8 cellular contexts compared by ENCODE assay signal in the genomic region with DNA sequence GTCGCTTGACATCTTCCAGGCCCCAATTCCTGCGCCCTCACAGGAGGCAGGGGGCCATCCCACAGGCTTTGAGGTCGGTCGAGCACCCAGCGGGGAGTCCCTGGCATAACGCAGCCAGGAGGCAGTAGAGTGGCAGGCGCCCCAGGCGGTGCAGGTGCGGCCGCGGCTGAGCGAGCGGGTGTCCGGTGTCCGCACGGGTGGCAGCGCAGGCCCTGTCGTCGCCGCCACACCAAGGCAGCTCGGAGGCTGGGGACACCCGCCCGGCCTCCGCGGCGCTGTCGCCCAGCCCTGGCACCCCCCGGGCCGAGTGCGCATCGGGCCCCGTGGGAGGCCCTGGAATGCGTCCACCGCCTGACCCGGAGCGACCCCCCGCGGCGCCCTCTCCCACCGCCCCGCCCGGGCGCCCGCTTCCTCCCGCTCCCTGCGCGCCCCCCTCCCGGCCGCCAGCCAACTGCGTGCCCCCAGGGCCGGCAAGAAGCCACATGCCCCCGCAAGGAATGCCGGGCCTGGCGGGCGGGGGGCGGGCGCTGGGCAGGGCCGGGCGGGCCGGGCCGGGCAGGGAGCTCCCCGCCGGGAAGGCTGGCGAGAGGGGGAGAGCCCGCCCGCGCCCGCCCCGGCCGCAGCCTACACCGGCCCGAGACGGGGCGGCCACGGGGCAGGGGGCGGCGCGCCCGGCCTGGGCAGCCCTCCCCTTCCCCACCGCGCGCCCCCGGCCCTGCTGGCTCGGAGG. TPM values are rescaled to one million over a fixed set of nuclear protein-coding genes. Genes with fewer than 3 reads are reported as not detected.
DNase-seq lines count a peak whose midpoint lies in the region; ATAC-seq and TF ChIP-seq lines count a peak whose summit lies in the region.

No MANE protein-coding gene starts in this region.

- H3K27me3 ChIP-seq in CD4-positive, alpha-beta T cell (ENCODE audit: control insufficient read depth, insufficient read depth, low read length) = peaks cover 15% of the 10 kb centered on the region
- H3K27me3 ChIP-seq in HCT116 (ENCODE audit: insufficient read depth, low read length) (no peaks in the 10 kb centered on the region), SK-N-SH (ENCODE audit: insufficient read depth) (no peaks in the 10 kb centered on the region), aorta (ENCODE audit: control insufficient read depth in 1 of 2, insufficient read depth in 2 of 2, low read length in 1 of 2) (no peaks in the 10 kb centered on the region)

- H3K9me2 ChIP-seq in HCT116 (ENCODE audit: insufficient read depth) (no peaks in the 10 kb centered on the region), SK-N-SH (no peaks in the 10 kb centered on the region)

- H3K4me3 ChIP-seq in HCT116 (replicated peaks in 1 of 2; ENCODE audit: low read depth in 1 of 2, low read length in 2 of 2) (peak overlapping the region; percentile 44 to 56), SK-N-SH (ENCODE audit: low read depth in 2 of 2, low read length in 1 of 2) (peak overlapping the region; percentile 54 to 56), epithelial cell of esophagus (ENCODE audit: low read length) (peak overlapping the region; percentile 56), mucosa of descending colon (no peak overlapping the region), aorta (ENCODE audit: low read length in 2 of 2) (peak overlapping the region; percentile 19 to 87)

- H3K27me3 Mint-ChIP-seq in CD4-positive, alpha-beta T cell = peaks cover 35% of the 10 kb centered on the region

- TF ChIP-seq CTCF in CD4-positive, alpha-beta T cell (IDR thresholded peaks at IDR 0.05) = no peak
- peak in 2 of 3 experiments; percentile 54 to 67; a peak in 4 of 6 replicates for TF ChIP-seq CTCF in HCT116 (IDR thresholded peaks at IDR 0.05 in 2 of 3, conservative IDR thresholded peaks at IDR 0.05 in 1 of 3; ENCODE audit: borderline replicate concordance in 1 of 3, insufficient read depth in 1 of 3, low read depth in 2 of 3, low read length in 2 of 3)
- peak; percentile 40 for TF ChIP-seq CTCF in SK-N-SH (IDR thresholded peaks at IDR 0.05)
- TF ChIP-seq CTCF in epithelial cell of esophagus (IDR thresholded peaks at IDR 0.05; ENCODE audit: insufficient read depth, low read depth, low read length, missing control alignments) = peak; percentile 42
- TF ChIP-seq CTCF in mucosa of descending colon (IDR thresholded peaks at IDR 0.05) = peak; percentile 24

- H3K79me2 ChIP-seq in HCT116 (ENCODE audit: insufficient read depth, low read length) (no peaks in the 10 kb centered on the region), SK-N-SH (ENCODE audit: insufficient read depth) (no peaks in the 10 kb centered on the region)

- no peaks in the 10 kb centered on the region for H3K9me3 ChIP-seq in CD4-positive, alpha-beta T cell (ENCODE audit: control insufficient read depth, low read length)
- H3K9me3 ChIP-seq in HCT116 (ENCODE audit: control insufficient read depth in 1 of 2, insufficient read depth in 1 of 2, low read depth in 1 of 2, low read length in 2 of 2) = no peaks in the 10 kb centered on the region
- H3K9me3 ChIP-seq in SK-N-SH = no peaks in the 10 kb centered on the region
- H3K9me3 ChIP-seq in mucosa of descending colon = no peaks in the 10 kb centered on the region
- no peaks in the 10 kb centered on the region for H3K9me3 ChIP-seq in aorta (ENCODE audit: control insufficient read depth, low read length)

- RAD21 ChIA-PET in HCT116 (lab: Charles Lee; ENCODE audit: low non-redundant PET in 1 of 2, low total read pairs in 2 of 2, uncharacterized antibody in 2 of 2, unreplicated experiment in 2 of 2) = interaction anchor here (0.6 to 1.2 kb wide), 3 partner anchors 23 to 70 kb away, joined by 3 to 4 read pairs (median 4); no protein-coding TSS in a partner anchor

- H3K4me1 Mint-ChIP-seq in CD4-positive, alpha-beta T cell (ENCODE audit: low read depth) = peaks cover 21% of the 10 kb centered on the region

- peaks cover 7% of the 10 kb centered on the region for H3F3A ChIP-seq in SK-N-SH (replicated peaks; ENCODE audit: insufficient read depth)

- H3K27ac Mint-ChIP-seq in CD4-positive, alpha-beta T cell = no peak overlapping the region

- H3K9ac ChIP-seq in HCT116 (ENCODE audit: low read length) = peak overlapping the region; percentile 75
- H3K9ac ChIP-seq in SK-N-SH = peak overlapping the region; percentile 61; the same call in 1 of the 2 replicates

- BruUV-seq in HCT116 (replicated peaks; lab: Mats Ljungman, UMichigan) = no TSS peak

- H3K4me2 ChIP-seq in HCT116 (ENCODE audit: low read length) (peak overlapping the region; percentile 89), SK-N-SH (peak overlapping the region; percentile 76)

- CTCF ChIA-PET in CD4-positive, alpha-beta T cell (lab: Charles Lee) = no interaction called here
- CTCF ChIA-PET in HCT116 (lab: Charles Lee) = interaction anchor here (0.5 to 2.0 kb wide), 5 partner anchors 9 to 591 kb away, joined by 3 to 9 read pairs (median 3); no protein-coding TSS in a partner anchor
- CTCF ChIA-PET in SK-N-SH (lab: Yijun Ruan, JAX) = interaction anchor here (0.5 to 1.2 kb wide), 3 partner anchors 13 to 563 kb away, joined by 3 to 4 read pairs (median 3); no protein-coding TSS in a partner anchor

- H3K27ac ChIP-seq in CD4-positive, alpha-beta T cell (ENCODE audit: low read depth, low read length) = no peak overlapping the region
- peak overlapping the region; percentile 82 for H3K27ac ChIP-seq in HCT116 (ENCODE audit: low read depth, low read length)
- H3K27ac ChIP-seq in SK-N-SH (ENCODE audit: low read depth in 2 of 2, low read length in 1 of 2) = peak overlapping the region; percentile 53 to 60; a peak in 2 of 4 replicates
- H3K27ac ChIP-seq in aorta (ENCODE audit: low read depth in 1 of 2, low read length in 2 of 2) = peak overlapping the region; percentile 72 to 89

- H3K4me1 ChIP-seq in HCT116 (ENCODE audit: control insufficient read depth in 1 of 2, insufficient read depth in 2 of 2, low read length in 2 of 2) (peaks cover 27 to 28% of the 10 kb centered on the region in 2 experiments), SK-N-SH (ENCODE audit: control insufficient read depth in 1 of 2, insufficient read depth in 2 of 2, low read depth in 1 of 2, low read length in 1 of 2) (peaks cover 15 to 21% of the 10 kb centered on the region in 2 experiments; a peak in 3 of 4 replicates), mucosa of descending colon (ENCODE audit: low read depth) (peaks cover 10% of the 10 kb centered on the region), aorta (ENCODE audit: control insufficient read depth in 1 of 2, insufficient read depth in 2 of 2, low read length in 2 of 2) (peaks cover 0 to 3% of the 10 kb centered on the region in 2 donors)

- DNase-seq in CD4-positive, alpha-beta T cell = no peak
- DNase-seq in HCT116 (ENCODE audit: low read depth, low spot score) (peak; percentile 16), SK-N-SH (peak; percentile 94), epithelial cell of esophagus (ENCODE audit: low read depth) (peak; percentile 69), mucosa of descending colon (peak; percentile 71 to 79 (median 76)), aorta (peak; percentile 61 to 86)

- no peaks in the 10 kb centered on the region for H3K9me3 Mint-ChIP-seq in CD4-positive, alpha-beta T cell

- intact Hi-C loops in CD4-positive, alpha-beta T cell (cut with DNase I, micrococcal nuclease) = no loop called here
- intact Hi-C loops in HCT116 (cut with micrococcal nuclease) (loop anchor here (10.0 kb wide), 1 partner anchor 74 kb away; no protein-coding TSS in a partner anchor), mucosa of descending colon (cut with DNase I, micrococcal nuclease) (no loop called here), aorta (cut with DNase I) (loop anchor here in 1 of 2 donors (2.0 kb wide), 1 partner anchor 34 kb away; the partner anchor contains the start of gene PRDM11)

- POLR2A ChIA-PET in CD4-positive, alpha-beta T cell (lab: Charles Lee) = no interaction called here
- POLR2A ChIA-PET in HCT116 (lab: Charles Lee) (no interaction called here), SK-N-SH (lab: Yijun Ruan, JAX) (interaction anchor here (1.5 kb wide), 1 partner anchor 33 kb away, joined by 4 read pairs; the partner anchor contains the start of gene PRDM11)

- H3K36me3 ChIP-seq in HCT116 (ENCODE audit: control insufficient read depth in 1 of 2, insufficient read depth in 2 of 2, low read length in 2 of 2) (no peaks in the 10 kb centered on the region), SK-N-SH (replicated peaks in 1 of 2; ENCODE audit: control insufficient read depth in 1 of 2, insufficient read depth in 2 of 2, low read length in 1 of 2) (peaks cover 3% of the 10 kb centered on the region in 2 experiments), mucosa of descending colon (ENCODE audit: low read depth) (no peaks in the 10 kb centered on the region), aorta (ENCODE audit: control insufficient read depth in 1 of 2, insufficient read depth in 2 of 2, low read length in 1 of 2) (no peaks in the 10 kb centered on the region)

- no peaks in the 10 kb centered on the region for H4K20me1 ChIP-seq in HCT116 (ENCODE audit: insufficient read depth)
- no peaks in the 10 kb centered on the region for H4K20me1 ChIP-seq in SK-N-SH (ENCODE audit: insufficient read depth)

- H3K36me3 Mint-ChIP-seq in CD4-positive, alpha-beta T cell (ENCODE audit: low read depth) = peaks cover 4% of the 10 kb centered on the region

- TF ChIP-seq RAD21 in HCT116 (IDR thresholded peaks at IDR 0.05; ENCODE audit: low read depth) = no peak
- no peak for TF ChIP-seq RAD21 in SK-N-SH (IDR thresholded peaks at IDR 0.05; ENCODE audit: low read length)

- H2AFZ ChIP-seq in HCT116 (ENCODE audit: low read depth, low read length, poor library complexity, severe bottlenecking) (no peak overlapping the region), SK-N-SH (ENCODE audit: low read depth) (peak overlapping the region; percentile 80; the same call in 1 of the 2 replicates)

- no peak for TF ChIP-seq POLR2A in HCT116 (IDR thresholded peaks at IDR 0.05; ENCODE audit: borderline replicate concordance, extremely low read depth, insufficient read depth, insufficient read length)

- peak overlapping the region; percentile 72 for H3K4me3 Mint-ChIP-seq in CD4-positive, alpha-beta T cell

- ATAC-seq in CD4-positive, alpha-beta T cell (ENCODE audit: poor library complexity) = no peak
- peak; percentile 84 for ATAC-seq in HCT116
- peak; percentile 82 for ATAC-seq in mucosa of descending colon
- ATAC-seq in aorta (ENCODE audit: low FRiP score) = peak; percentile 77
- no peak for ATAC-seq in GM18517 (IDR thresholded peaks at IDR 0.05; ENCODE audit: unreplicated experiment)
- ATAC-seq in HG02588 (IDR thresholded peaks at IDR 0.05; ENCODE audit: unreplicated experiment) = no peak

- WGBS in SK-N-SH (ENCODE audit: low lambda C conversion rate) = 7% methylated on average over 8 of the region's 84 CpGs
- 3 to 5% methylated on average over 30 to 84 of the region's 84 CpGs for WGBS in aorta, 2 donors

- no peak for TF ChIP-seq EP300 in SK-N-SH (IDR thresholded peaks at IDR 0.05; ENCODE audit: borderline replicate concordance in 1 of 2, low read depth in 1 of 2, low read length in 1 of 2)

RNA-seq across cellular contexts. Expression of gene PRDM11, which starts 33.9 kb away (rescaled TPM):
- total RNA-seq in CD4-positive, alpha-beta T cell = 1 to 10 TPM; 2.5 to 3.4 TPM
- total RNA-seq in HCT116 (2021; ENCODE audit: unreplicated experiment) (9.3 TPM), mucosa of descending colon (10 to 100 TPM in 2 of 3 donors, 1 to 10 TPM in 1; 7.6 to 25.2 (median 11.3) TPM), aorta (10 to 100 TPM; 23.6 to 29.6 TPM)
- polyA plus RNA-seq in HCT116 (2012) = 5.5 and 6.2 TPM in 2 replicates
- polyA plus RNA-seq in SK-N-SH (2012; rRNA removed) (3.8 and 4.5 TPM in 2 replicates), aorta (10 to 100 TPM in 1 of 2 donors, 1 to 10 TPM in 1; 6.1 to 12.3 TPM)
- 2.2 and 3.6 TPM in 2 replicates for polyA plus RNA-seq in SK-N-SH (2012; cell fraction: cytosol; rRNA removed)
- polyA plus RNA-seq in SK-N-SH (2012; cell fraction: nucleus; rRNA removed) = 7.5 and 8.0 TPM in 2 replicates

Comparison
In these comparisons a context has a peak if more than half of its experiments do, and no peak if none do; other contexts are left out.
1. ATAC-seq: peak in HCT116 (single experiment), mucosa of descending colon (single experiment) and aorta (single experiment); none in CD4-positive, alpha-beta T cell (single experiment), GM18517 (single experiment) and HG02588 (single experiment).
2. DNase-seq: peak in HCT116 (single experiment), SK-N-SH (single experiment), epithelial cell of esophagus (single experiment), mucosa of descending colon (3 of 3) and aorta (2 of 2); none in CD4-positive, alpha-beta T cell (0 of 10).